ENCODE assay signal across 24 cellular contexts in genomic region chr7:88311675-88312036, GRCh38. TPM values are rescaled to one million over a fixed set of nuclear protein-coding genes. Genes with fewer than 3 reads are reported as not detected.
DNase-seq lines count a peak whose midpoint lies in the region; ATAC-seq and TF ChIP-seq lines count a peak whose summit lies in the region.
"Had no signal": no experiment of that assay in that cellular context is flagged by ENCODE, and none has a peak within 500 bp of the region (broad histone marks: within the 10 kb centered on the region; RNA-seq: fewer than 3 reads in every experiment).

No MANE protein-coding gene starts in this region.

- TF ChIP-seq CTCF in cardiac fibroblast (IDR thresholded peaks at IDR 0.05; ENCODE audit: low read depth, low read length): no peak
- no peak for TF ChIP-seq CTCF in tibial nerve (IDR thresholded peaks at IDR 0.05)

- H3K36me3 ChIP-seq in tibial nerve: no peaks in the 10 kb centered on the region
- H3K36me3 ChIP-seq: BLaER1 had no signal

- peak overlapping the region; percentile 25 to 72 (median 52) for H3K27ac ChIP-seq in tibial nerve
- H3K27ac ChIP-seq: 22Rv1, BLaER1, hepatocyte, SK-N-MC had no signal

- H3K4me1 ChIP-seq in tibial nerve: peaks cover 0 to 64% (median 0%) of the 10 kb centered on the region in 4 donors
- H3K4me1 ChIP-seq: BLaER1 had no signal

- ATAC-seq in Right ventricle myocardium superior (ENCODE audit: poor library complexity): peak; percentile 6
- no peak for ATAC-seq in GM18907 (IDR thresholded peaks at IDR 0.05; ENCODE audit: unreplicated experiment)
- ATAC-seq: activated CD8-positive, alpha-beta T cell treated with anti-CD3 and anti-CD28 coated beads, Interleukin-2, amount 10 ng/mL, durations not matched to agents 7 days and 5 days had no signal

- H3K9me3 ChIP-seq in tibial nerve: no peaks in the 10 kb centered on the region
- H3K9me3 ChIP-seq: BLaER1 had no signal

- no peak for TF ChIP-seq EP300 in tibial nerve (IDR thresholded peaks at IDR 0.05)

- no peak for TF ChIP-seq POLR2A in tibial nerve (IDR thresholded peaks at IDR 0.05)

- H3K4me3 ChIP-seq in cardiac fibroblast (replicated peaks in 1 of 2; ENCODE audit: low read depth in 2 of 2, low read length in 2 of 2): no peak overlapping the region
- no peak overlapping the region for H3K4me3 ChIP-seq in tibial nerve
- H3K4me3 ChIP-seq: BLaER1, hepatocyte, SK-N-MC had no signal

- 46 to 54% methylated on average over 1 of the region's 1 CpG for WGBS in tibial nerve, 2 donors

- no peaks in the 10 kb centered on the region for H3K27me3 ChIP-seq in tibial nerve
- H3K27me3 ChIP-seq: BLaER1, hepatocyte had no signal

- intact Hi-C loops in Right ventricle myocardium superior (cut with DNase I): no loop called here
- intact Hi-C loops in cardiac septum (cut with DNase I): no loop called here

- DNase-seq in Right ventricle myocardium superior: no peak
- DNase-seq in cardiac septum (ENCODE audit: low spot score): no peak
- DNase-seq in cardiac fibroblast (ENCODE audit: low read depth in 2 of 2): peak; percentile 1 to 22
- DNase-seq in myocyte (ENCODE audit: low read depth): peak; percentile 43
- no peak for DNase-seq in tibial nerve (ENCODE audit: low spot score in 2 of 2)
- DNase-seq in T-helper 9 cell: no peak
- DNase-seq in 8988T: no peak
- DNase-seq: activated CD4-positive, CD25-positive, alpha-beta regulatory T cell; activated CD8-positive, alpha-beta T cell treated with anti-CD3 and anti-CD28 coated beads, Interleukin-2, amount 10 ng/mL, durations not matched to agents 7 days and 5 days; activated naive CD4-positive, alpha-beta T cell treated with anti-CD3 and anti-CD28 coated beads for 36 hours; activated T-cell treated with anti-CD3 and anti-CD28 coated beads, Interleukin-2, amount 50 U/mL, for 24 hours; endodermal cell; Karpas-422; NCI-H2171; NCI-H69; nephron progenitor cell; stimulated activated CD4-positive, alpha-beta T cell treated with anti-CD3 and anti-CD28 coated beads, Interleukin-15, amount 100 ng/mL, for 24 hours had no signal

RNA-seq across cellular contexts. Expression of gene STEAP4, which starts 5.0 kb away (rescaled TPM):
- total RNA-seq in Right ventricle myocardium superior (20.1 TPM), cardiac septum (19.9 TPM), myocyte (0.05 and 0.11 TPM in 2 replicates), tibial nerve (100 to 1,000 TPM in 1 of 4 donors, 10 to 100 TPM in 3; 45.2 to 239 (median 82.2) TPM)
- 0.20 TPM for polyA plus RNA-seq in myocyte (2012)
- total RNA-seq: activated CD8-positive, alpha-beta T cell treated with anti-CD3 and anti-CD28 coated beads, Interleukin-2, amount 10 ng/mL, durations not matched to agents 7 days and 5 days; activated naive CD4-positive, alpha-beta T cell treated with anti-CD3 and anti-CD28 coated beads for 36 hours; endodermal cell; H1; progenitor cell of endocrine pancreas had no signal
- polyA plus RNA-seq: hepatocyte had no signal

Comparison
In these comparisons a context has a peak if more than half of its experiments do, and no peak if none do; other contexts are left out.
1. DNase-seq: peak in cardiac fibroblast (2 of 2) and myocyte (single experiment); none in Right ventricle myocardium superior (single experiment), cardiac septum (single experiment), tibial nerve (0 of 2), T-helper 9 cell (single experiment) and 8988T (single experiment).
2. RNA of gene STEAP4, which starts 5.0 kb away (total RNA-seq): 45.2 to 239 TPM in tibial nerve, 20.1 TPM in Right ventricle myocardium superior (single experiment) and 19.9 TPM in cardiac septum (single experiment); 0.05 to 0.11 TPM in myocyte; every median in the first group is over 10 times any median in the second.